In the genomic region with DNA sequence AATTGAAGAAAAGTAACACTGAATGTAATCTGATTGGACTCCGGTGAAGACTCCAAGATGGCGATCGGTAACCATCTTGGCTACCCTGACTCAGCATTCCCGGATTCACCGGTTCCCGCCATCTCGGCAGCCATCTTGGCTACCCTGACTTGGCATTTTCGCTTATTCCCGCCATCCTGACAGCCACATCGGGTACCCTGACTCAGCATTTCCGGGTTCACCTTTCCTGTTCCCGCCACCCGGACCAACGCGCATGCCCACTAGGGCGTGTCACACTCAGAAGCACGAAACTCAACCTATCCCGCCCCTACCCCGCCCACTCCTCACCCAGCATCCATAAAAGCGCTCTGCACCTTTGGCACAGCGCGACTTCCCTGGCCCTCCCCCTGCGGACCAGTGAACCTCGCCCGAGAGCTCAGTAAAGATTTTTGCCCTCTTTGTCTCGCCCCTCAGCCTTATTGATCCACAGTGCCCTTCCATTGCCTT, we compare ENCODE assay signal across 8 cellular contexts. TPM values are rescaled to one million over a fixed set of nuclear protein-coding genes. Genes with fewer than 3 reads are reported as not detected.
A peak's percentile ranks its signal among the peaks of the same experiment; 100 is the strongest.
DNase-seq lines count a peak whose midpoint lies in the region; ATAC-seq and TF ChIP-seq lines count a peak whose summit lies in the region.

No MANE protein-coding gene starts in this region.

- peak overlapping the region; percentile 91 for H3K27ac Mint-ChIP-seq in activated T-cell treated with anti-CD3 and anti-CD28 coated beads, Interleukin-2, amount 50 U/mL, for 24 hours
- peak overlapping the region; percentile 84 to 86 for H3K27ac Mint-ChIP-seq in natural killer cell treated with Interleukin-12 subunit alpha and Interleukin-12 subunit beta and Interleukin-15 and Interleukin-18, amount 100 ng/mL, for 72 hours

- DNase-seq in activated T-cell treated with anti-CD3 and anti-CD28 coated beads, Interleukin-2, amount 50 U/mL, for 24 hours, result peak; percentile 83
- DNase-seq in esophagus squamous epithelium (lab: John Stamatoyannopoulos, UW) (no peak), upper lobe of left lung (peak; percentile 80 to 88)
- peak; percentile 76 for DNase-seq in natural killer cell treated with Interleukin-12 subunit alpha and Interleukin-12 subunit beta and Interleukin-15 and Interleukin-18, amount 100 ng/mL, for 72 hours (ENCODE audit: low spot score)
- DNase-seq in NK-92 treated with Interleukin-12 subunit alpha and Interleukin-12 subunit beta, amount 100 ng/mL, for 24 hours (lab: John Stamatoyannopoulos, UW), result no peak

- H3K27ac ChIP-seq in esophagus squamous epithelium (peak overlapping the region; percentile 2 to 58 (median 14)), upper lobe of left lung (peak overlapping the region in 2 of 4 donors; percentile 37 to 53)

- intact Hi-C loops in esophagus squamous epithelium (cut with DNase I), result no loop called here

- H3K4me3 Mint-ChIP-seq in activated T-cell treated with anti-CD3 and anti-CD28 coated beads, Interleukin-2, amount 50 U/mL, for 24 hours, result peak overlapping the region; percentile 46
- peak overlapping the region; percentile 53 for H3K4me3 Mint-ChIP-seq in natural killer cell treated with Interleukin-12 subunit alpha and Interleukin-12 subunit beta and Interleukin-15 and Interleukin-18, amount 100 ng/mL, for 72 hours

- peak in 2 of 4 donors; percentile 24 to 41 for TF ChIP-seq EP300 in upper lobe of left lung (IDR thresholded peaks at IDR 0.05)

- TF ChIP-seq POLR2A in esophagus squamous epithelium (IDR thresholded peaks at IDR 0.05) (no peak), upper lobe of left lung (IDR thresholded peaks at IDR 0.05) (peak in 1 of 4 donors; percentile 17)

- H3K4me1 ChIP-seq in esophagus squamous epithelium, result peaks cover 0 to 7% (median 0%) of the 10 kb centered on the region in 3 donors
- H3K4me1 ChIP-seq in upper lobe of left lung, result peaks cover 0 to 7% (median 2%) of the 10 kb centered on the region in 4 donors

- peaks cover 3% of the 10 kb centered on the region for H3K9me3 Mint-ChIP-seq in activated T-cell treated with anti-CD3 and anti-CD28 coated beads, Interleukin-2, amount 50 U/mL, for 24 hours
- no peaks in the 10 kb centered on the region for H3K9me3 Mint-ChIP-seq in natural killer cell treated with Interleukin-12 subunit alpha and Interleukin-12 subunit beta and Interleukin-15 and Interleukin-18, amount 100 ng/mL, for 72 hours

- TF ChIP-seq CTCF in esophagus squamous epithelium (IDR thresholded peaks at IDR 0.05), result no peak
- no peak for TF ChIP-seq CTCF in upper lobe of left lung (IDR thresholded peaks at IDR 0.05)

- H3K27me3 ChIP-seq in esophagus squamous epithelium (no peaks in the 10 kb centered on the region), upper lobe of left lung (no peaks in the 10 kb centered on the region)

- 48 to 56% methylated on average over 18 to 25 of the region's 26 CpGs for WGBS in esophagus squamous epithelium, 2 donors
- WGBS in upper lobe of left lung, 2 donors, result 52 to 78% methylated on average over 26 of the region's 26 CpGs

- H3K4me3 ChIP-seq in esophagus squamous epithelium (peak overlapping the region in 3 of 4 donors; percentile 22 to 52 (median 25)), upper lobe of left lung (peak overlapping the region in 2 of 4 donors; percentile 5 to 38)

- H3K36me3 ChIP-seq in esophagus squamous epithelium (peaks cover 0 to 27% (median 0%) of the 10 kb centered on the region in 3 donors), upper lobe of left lung (peaks cover 0 to 8% (median under 1%) of the 10 kb centered on the region in 4 donors)

- no peaks in the 10 kb centered on the region for H3K27me3 Mint-ChIP-seq in activated T-cell treated with anti-CD3 and anti-CD28 coated beads, Interleukin-2, amount 50 U/mL, for 24 hours
- H3K27me3 Mint-ChIP-seq in natural killer cell treated with Interleukin-12 subunit alpha and Interleukin-12 subunit beta and Interleukin-15 and Interleukin-18, amount 100 ng/mL, for 72 hours, result no peaks in the 10 kb centered on the region

- H3K4me1 Mint-ChIP-seq in activated T-cell treated with anti-CD3 and anti-CD28 coated beads, Interleukin-2, amount 50 U/mL, for 24 hours (ENCODE audit: low read depth), result peaks cover 68% of the 10 kb centered on the region
- H3K4me1 Mint-ChIP-seq in natural killer cell treated with Interleukin-12 subunit alpha and Interleukin-12 subunit beta and Interleukin-15 and Interleukin-18, amount 100 ng/mL, for 72 hours (ENCODE audit: low read depth in 2 of 2), result peaks cover 42 to 44% of the 10 kb centered on the region in 2 donors

- H3K36me3 Mint-ChIP-seq in activated T-cell treated with anti-CD3 and anti-CD28 coated beads, Interleukin-2, amount 50 U/mL, for 24 hours (ENCODE audit: low read depth), result peaks cover 81% of the 10 kb centered on the region
- peaks cover 2% of the 10 kb centered on the region for H3K36me3 Mint-ChIP-seq in natural killer cell treated with Interleukin-12 subunit alpha and Interleukin-12 subunit beta and Interleukin-15 and Interleukin-18, amount 100 ng/mL, for 72 hours

- H3K9me3 ChIP-seq in esophagus squamous epithelium, result no peaks in the 10 kb centered on the region
- no peaks in the 10 kb centered on the region for H3K9me3 ChIP-seq in upper lobe of left lung

- ATAC-seq in GM18868 (IDR thresholded peaks at IDR 0.05; ENCODE audit: unreplicated experiment), result peak; percentile 54
- peak; percentile 75 to 80 for ATAC-seq in natural killer cell treated with Interleukin-12 subunit alpha and Interleukin-12 subunit beta and Interleukin-15 and Interleukin-18, amount 100 ng/mL, for 72 hours
- ATAC-seq in upper lobe of left lung (ENCODE audit: low FRiP score in 2 of 2), result peak; percentile 26 to 40
- no peak for ATAC-seq in GM21423 (IDR thresholded peaks at IDR 0.05; ENCODE audit: unreplicated experiment)
- no peak for ATAC-seq in HG03097 (IDR thresholded peaks at IDR 0.05; ENCODE audit: low FRiP score, unreplicated experiment)

RNA-seq across cellular contexts. Expression of gene SPTLC1, which starts 17.2 kb away (rescaled TPM):
- 100 to 1,000 TPM in 1 of 4 donors, 10 to 100 TPM in 3; 91.4 to 107 (median 96.5) TPM for total RNA-seq in esophagus squamous epithelium
- 10 to 100 TPM; 67.7 to 69.1 TPM for total RNA-seq in natural killer cell treated with Interleukin-12 subunit alpha and Interleukin-12 subunit beta and Interleukin-15 and Interleukin-18, amount 100 ng/mL, for 72 hours
- 10 to 100 TPM; 25.6 to 85.7 (median 60.6) TPM for total RNA-seq in upper lobe of left lung

Comparison
In these comparisons a context has a peak if more than half of its experiments do, and no peak if none do; other contexts are left out.
1. ATAC-seq: peak in GM18868 (single experiment), natural killer cell treated with Interleukin-12 subunit alpha and Interleukin-12 subunit beta and Interleukin-15 and Interleukin-18, amount 100 ng/mL, for 72 hours (2 of 2) and upper lobe of left lung (2 of 2); none in GM21423 (single experiment) and HG03097 (single experiment).
2. DNase-seq: peak in activated T-cell treated with anti-CD3 and anti-CD28 coated beads, Interleukin-2, amount 50 U/mL, for 24 hours (single experiment), natural killer cell treated with Interleukin-12 subunit alpha and Interleukin-12 subunit beta and Interleukin-15 and Interleukin-18, amount 100 ng/mL, for 72 hours (single experiment) and upper lobe of left lung (2 of 2); none in esophagus squamous epithelium (single experiment) and NK-92 treated with Interleukin-12 subunit alpha and Interleukin-12 subunit beta, amount 100 ng/mL, for 24 hours (single experiment).